Comparison of ENCODE assay signal across 8 cellular contexts in the genomic region with DNA sequence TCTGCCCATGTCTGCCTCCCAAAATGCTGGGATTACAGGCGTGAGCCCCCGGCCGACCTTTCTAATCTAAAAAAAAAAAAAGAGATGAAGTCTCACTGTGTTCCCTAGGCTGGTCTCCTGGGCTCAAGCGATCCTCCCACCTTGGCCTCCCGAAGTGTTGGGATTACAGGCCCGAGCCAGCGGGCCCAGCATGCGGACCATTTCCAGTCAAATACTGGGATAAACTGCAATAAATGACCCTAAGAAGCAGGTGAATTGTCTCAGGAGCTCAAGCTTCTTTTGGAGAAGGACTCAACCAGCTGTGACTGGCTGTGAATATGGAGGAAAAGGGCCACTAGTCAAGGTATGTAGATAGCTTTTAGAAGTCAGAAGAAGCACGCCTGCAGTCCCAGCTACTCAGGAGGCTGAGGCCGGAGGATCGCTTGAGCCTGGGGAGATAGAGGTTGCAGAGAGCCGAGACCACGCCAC. TPM values are rescaled to one million over a fixed set of nuclear protein-coding genes. Genes with fewer than 3 reads are reported as not detected.
DNase-seq lines count a peak whose midpoint lies in the region; ATAC-seq and TF ChIP-seq lines count a peak whose summit lies in the region.

No MANE protein-coding gene starts in this region.

- peak overlapping the region; percentile 100 for H3K27ac Mint-ChIP-seq in T-helper 17 cell

- H3K9ac ChIP-seq in smooth muscle cell (ENCODE audit: low read depth): peak overlapping the region; percentile 10

- no peaks in the 10 kb centered on the region for H4K20me1 ChIP-seq in smooth muscle cell (ENCODE audit: low read depth)

- H3K4me2 ChIP-seq in smooth muscle cell: peak overlapping the region; percentile 96

- H3K9me3 ChIP-seq in T-helper 17 cell (ENCODE audit: control insufficient read depth, low read length, poor library complexity, severe bottlenecking) (no peaks in the 10 kb centered on the region), gastroesophageal sphincter (no peaks in the 10 kb centered on the region), smooth muscle cell (replicated peaks; ENCODE audit: low read depth) (no peaks in the 10 kb centered on the region)

- no peaks in the 10 kb centered on the region for H3K36me3 Mint-ChIP-seq in T-helper 17 cell (ENCODE audit: low read depth)

- H3K4me3 Mint-ChIP-seq in T-helper 17 cell: peak overlapping the region; percentile 96

- intact Hi-C loops in lower leg skin (cut with DNase I; ENCODE audit: low total_unique reads): no loop called here

- H3K4me1 ChIP-seq in gastroesophageal sphincter (peaks cover 0 to 40% (median 0%) of the 10 kb centered on the region in 3 donors), smooth muscle cell (ENCODE audit: low read depth) (peaks cover 18% of the 10 kb centered on the region)

- peaks cover 32% of the 10 kb centered on the region for H3K4me1 Mint-ChIP-seq in T-helper 17 cell

- H3K79me2 ChIP-seq in smooth muscle cell (ENCODE audit: low read depth): peaks cover 30% of the 10 kb centered on the region

- TF ChIP-seq POLR2A in gastroesophageal sphincter (IDR thresholded peaks at IDR 0.05) (no peak), lower leg skin (IDR thresholded peaks at IDR 0.05) (no peak)

- H3K4me3 ChIP-seq in HFF-Myc (replicated peaks; ENCODE audit: low read depth, low read length) (peak overlapping the region; percentile 89), gastroesophageal sphincter (peak overlapping the region; percentile 71 to 91), smooth muscle cell (peak overlapping the region; percentile 94), lower leg skin (ENCODE audit: low read depth, poor library complexity, severe bottlenecking) (no peak overlapping the region)

- DNase-seq in HFF-Myc (ENCODE audit: extremely low read depth, low read depth): no peak
- DNase-seq in T-helper 17 cell: no peak
- DNase-seq in smooth muscle cell (lab: John Stamatoyannopoulos, UW; ENCODE audit: unreplicated experiment): no peak
- no peak for DNase-seq in HK-2 (ENCODE audit: unreplicated experiment)
- DNase-seq in lower leg skin (ENCODE audit: low spot score in 2 of 2): no peak
- DNase-seq in stimulated activated CD4-positive, alpha-beta T cell treated with anti-CD3 and anti-CD28 coated beads, Interleukin-12 subunit alpha, Interleukin-12 subunit beta, amount 100 ng/mL, for 4 hours: no peak
- no peak for DNase-seq in foreskin melanocyte

- H2AFZ ChIP-seq in smooth muscle cell (ENCODE audit: low read depth): peak overlapping the region; percentile 41

- H3K27ac ChIP-seq in gastroesophageal sphincter (peak overlapping the region; percentile 68 to 100 (median 99)), smooth muscle cell (ENCODE audit: low read depth) (peak overlapping the region; percentile 100)

- TF ChIP-seq CTCF in HFF-Myc (IDR thresholded peaks at IDR 0.05; ENCODE audit: low read depth, low read length, missing control alignments) (no peak), gastroesophageal sphincter (IDR thresholded peaks at IDR 0.05) (no peak), smooth muscle cell (IDR thresholded peaks at IDR 0.05; ENCODE audit: borderline replicate concordance, insufficient read depth, poor library complexity, severe bottlenecking) (no peak), lower leg skin (IDR thresholded peaks at IDR 0.05) (no peak)

- no peak for TF ChIP-seq EP300 in gastroesophageal sphincter (IDR thresholded peaks at IDR 0.05)

- WGBS in gastroesophageal sphincter (ENCODE audit: low coverage in 1 of 2), 2 donors: 43% methylated on average over 5 of the region's 13 CpGs; no CpG with 5 or more reads in 1 of the 2 donors
- 88% methylated on average over 13 of the region's 13 CpGs for WGBS in smooth muscle cell (ENCODE audit: low lambda C conversion rate)
- 69 to 77% methylated on average over 13 of the region's 13 CpGs for WGBS in lower leg skin, 2 donors

- peaks cover 15% of the 10 kb centered on the region for H3F3A ChIP-seq in smooth muscle cell (ENCODE audit: low read depth)

- ATAC-seq in T-helper 17 cell (no peak), gastroesophageal sphincter (peak; percentile 8)

- H3K27me3 ChIP-seq in gastroesophageal sphincter (no peaks in the 10 kb centered on the region), smooth muscle cell (ENCODE audit: low read depth) (no peaks in the 10 kb centered on the region)

- no peaks in the 10 kb centered on the region for H3K36me3 ChIP-seq in gastroesophageal sphincter
- H3K36me3 ChIP-seq in smooth muscle cell (ENCODE audit: low read depth): no peaks in the 10 kb centered on the region

- no peaks in the 10 kb centered on the region for H3K27me3 Mint-ChIP-seq in T-helper 17 cell

RNA-seq across cellular contexts. Expression of a gene that starts 0.6 kb away (rescaled TPM):
- total RNA-seq in T-helper 17 cell: 10 to 100 TPM; 50.8 to 79.2 TPM
- total RNA-seq in gastroesophageal sphincter: 10 to 100 TPM; 37.7 to 78.1 (median 47.1) TPM
- total RNA-seq in smooth muscle cell: 49.3 and 102 TPM in 2 replicates
- 45.9 and 46.4 TPM in 2 replicates for polyA plus RNA-seq in smooth muscle cell
- 10 to 100 TPM in 2 of 4 donors, 1 to 10 TPM in 2; 8.3 to 15.7 (median 10.9) TPM for total RNA-seq in lower leg skin

RNA-seq across cellular contexts. Expression of a gene that starts 36.0 kb away (rescaled TPM):
- total RNA-seq in T-helper 17 cell: 10 to 100 TPM; 25.6 to 36.9 TPM
- 10 to 100 TPM; 15.9 to 28.5 (median 22.7) TPM for total RNA-seq in gastroesophageal sphincter
- 38.7 and 52.5 TPM in 2 replicates for total RNA-seq in smooth muscle cell
- 35.9 and 39.6 TPM in 2 replicates for polyA plus RNA-seq in smooth muscle cell
- total RNA-seq in lower leg skin: 10 to 100 TPM; 15.0 to 18.7 (median 17.5) TPM
